20 cellular contexts compared by ENCODE assay signal in genomic region chr3:170598091-170598502, GRCh38. TPM values are rescaled to one million over a fixed set of nuclear protein-coding genes. Genes with fewer than 3 reads are reported as not detected.
A peak's percentile ranks its signal among the peaks of the same experiment; 100 is the strongest.
DNase-seq lines count a peak whose midpoint lies in the region; ATAC-seq and TF ChIP-seq lines count a peak whose summit lies in the region.
"Had no signal": no experiment of that assay in that cellular context is flagged by ENCODE, and none has a peak within 500 bp of the region (broad histone marks: within the 10 kb centered on the region; RNA-seq: fewer than 3 reads in every experiment).

No MANE protein-coding gene starts in this region.

- H3K36me3 Mint-ChIP-seq in GM23338 (ENCODE audit: low read depth): no peaks in the 10 kb centered on the region
- H3K36me3 Mint-ChIP-seq: natural killer cell treated with Interleukin-12 subunit alpha and Interleukin-12 subunit beta and Interleukin-15 and Interleukin-18, amount 100 ng/mL, for 72 hours had no signal

- no peak overlapping the region for H3K4me3 Mint-ChIP-seq in GM23338
- H3K4me3 Mint-ChIP-seq: central memory CD8-positive, alpha-beta T cell; natural killer cell treated with Interleukin-12 subunit alpha and Interleukin-12 subunit beta and Interleukin-15 and Interleukin-18, amount 100 ng/mL, for 72 hours; T-helper 2 cell treated with Interferon-gamma antibody and Interleukin-4, amounts not matched to agents 5 μg/mL and 100 μg/mL, for 36 hours had no signal

- H3K4me3 ChIP-seq in hepatocyte (no peak overlapping the region), GM23338 (no peak overlapping the region)
- H3K4me3 ChIP-seq: BLaER1, lung, spleen had no signal

- H3K27me3 ChIP-seq in hepatocyte (no peaks in the 10 kb centered on the region), GM23338 (ENCODE audit: insufficient read depth) (no peaks in the 10 kb centered on the region)
- H3K27me3 ChIP-seq: BLaER1 had no signal

- H3K9me3 Mint-ChIP-seq in GM23338: no peaks in the 10 kb centered on the region
- H3K9me3 Mint-ChIP-seq: activated T-helper 2 cell treated with anti-CD3 and anti-CD28 coated beads, Interferon-gamma antibody, Interleukin-2, Interleukin-4, amounts not matched to agents 10 μg/mL and 5 μg/mL and 100 μg/mL, durations not matched to agents 14 hours and 24 hours and 36 hours; central memory CD8-positive, alpha-beta T cell; natural killer cell treated with Interleukin-12 subunit alpha and Interleukin-12 subunit beta and Interleukin-15 and Interleukin-18, amount 100 ng/mL, for 72 hours had no signal

- H3K36me3 ChIP-seq in hepatocyte (replicated peaks; ENCODE audit: insufficient read depth, low read depth): no peaks in the 10 kb centered on the region
- H3K36me3 ChIP-seq in GM23338 (ENCODE audit: insufficient read depth): no peaks in the 10 kb centered on the region
- H3K36me3 ChIP-seq: BLaER1, spleen had no signal

- H3K9me3 ChIP-seq in hepatocyte (ENCODE audit: low read depth): no peaks in the 10 kb centered on the region
- H3K9me3 ChIP-seq: BLaER1, spleen had no signal

- no peaks in the 10 kb centered on the region for H3K4me1 ChIP-seq in hepatocyte (ENCODE audit: insufficient read depth)
- H3K4me1 ChIP-seq in GM23338 (ENCODE audit: insufficient read depth): no peaks in the 10 kb centered on the region
- H3K4me1 ChIP-seq: BLaER1, spleen had no signal

- peaks cover 3% of the 10 kb centered on the region for H3K27me3 Mint-ChIP-seq in GM23338 (ENCODE audit: insufficient read depth, low read depth, poor library complexity)

- no peaks in the 10 kb centered on the region for H3K4me1 Mint-ChIP-seq in GM23338
- H3K4me1 Mint-ChIP-seq: central memory CD8-positive, alpha-beta T cell had no signal

- ATAC-seq in GM21576 (IDR thresholded peaks at IDR 0.05; ENCODE audit: unreplicated experiment) (no peak), GM23338 (no peak)
- ATAC-seq: natural killer cell treated with Interleukin-12 subunit alpha and Interleukin-12 subunit beta and Interleukin-15 and Interleukin-18, amount 100 ng/mL, for 72 hours had no signal

- no peak overlapping the region for H2AFZ ChIP-seq in hepatocyte
- H2AFZ ChIP-seq in GM23338: no peak overlapping the region

- H3K79me2 ChIP-seq in hepatocyte (no peaks in the 10 kb centered on the region), GM23338 (replicated peaks; ENCODE audit: insufficient read depth) (no peaks in the 10 kb centered on the region)

- H3K27ac ChIP-seq in VCaP (peak overlapping the region; percentile 77), hepatocyte (peak overlapping the region; percentile 38), substantia nigra (ENCODE audit: low read depth, low read length, poor library complexity, severe bottlenecking) (peak overlapping the region; percentile 52), GM23338 (ENCODE audit: low read depth) (no peak overlapping the region)
- H3K27ac ChIP-seq: BLaER1, KMS-11, spleen had no signal

- H3K9me2 ChIP-seq in hepatocyte (replicated peaks; ENCODE audit: insufficient read depth) (no peaks in the 10 kb centered on the region), GM23338 (ENCODE audit: insufficient read depth) (peaks cover 4% of the 10 kb centered on the region; the same call in 1 of the 2 replicates)

- H3F3A ChIP-seq in GM23338 (replicated peaks; ENCODE audit: low read depth): no peaks in the 10 kb centered on the region

- H3K4me2 ChIP-seq in hepatocyte (no peak overlapping the region), GM23338 (no peak overlapping the region)
- H3K4me2 ChIP-seq: BLaER1, KMS-11 had no signal

- TF ChIP-seq CTCF in VCaP (conservative IDR thresholded peaks at IDR 0.05) (no peak), hepatocyte (IDR thresholded peaks at IDR 0.05; ENCODE audit: poor library complexity) (no peak), GM23338 (conservative IDR thresholded peaks at IDR 0.05; ENCODE audit: low read depth in 2 of 2) (no peak)

- H3K27ac Mint-ChIP-seq in GM23338: no peak overlapping the region
- H3K27ac Mint-ChIP-seq: activated T-helper 2 cell treated with anti-CD3 and anti-CD28 coated beads, Interferon-gamma antibody, Interleukin-2, Interleukin-4, amounts not matched to agents 10 μg/mL and 5 μg/mL and 100 μg/mL, durations not matched to agents 14 hours and 24 hours and 36 hours; natural killer cell treated with Interleukin-12 subunit alpha and Interleukin-12 subunit beta and Interleukin-15 and Interleukin-18, amount 100 ng/mL, for 72 hours; T-helper 2 cell treated with Interferon-gamma antibody and Interleukin-4, amounts not matched to agents 5 μg/mL and 100 μg/mL, for 36 hours had no signal

- peak; percentile 63 for DNase-seq in NCI-H2171 (lab: John Stamatoyannopoulos, UW)
- peak; percentile 44 for DNase-seq in hepatocyte (ENCODE audit: low spot score)
- DNase-seq in substantia nigra (lab: John Stamatoyannopoulos, UW): peak in 1 of 49 donors; percentile 13
- DNase-seq in GM23338 (ENCODE audit: low spot score): no peak
- DNase-seq in NCI-H2107 treated with DMSO at 0.1 percent for 48 hours (lab: John Stamatoyannopoulos, UW; ENCODE audit: unreplicated experiment): no peak
- DNase-seq: activated CD8-positive, alpha-beta memory T cell treated with anti-CD3 and anti-CD28 coated beads for 24 hours; foreskin fibroblast; NCI-H510A; SHP77 treated with DMSO at 0.1 percent for 48 hours; spleen; trophoblast cell had no signal

- H4K20me1 ChIP-seq in hepatocyte (ENCODE audit: insufficient read depth, poor library complexity, severe bottlenecking): no peaks in the 10 kb centered on the region
- H4K20me1 ChIP-seq in GM23338 (replicated peaks; ENCODE audit: insufficient read depth): no peaks in the 10 kb centered on the region
- H4K20me1 ChIP-seq: BLaER1 had no signal

TF ChIP-seq in GM23338, 12 proteins besides CTCF, POLR2A, EP300 and RAD21:
- TF ChIP-seq NANOG (IDR thresholded peaks at IDR 0.05; ENCODE audit: borderline replicate concordance) (no peak), REST (IDR thresholded peaks at IDR 0.05; ENCODE audit: unreplicated experiment) (no peak), ETS1 (IDR thresholded peaks at IDR 0.05) (no peak), ZNF331 (CRISPR knock-in tag; IDR thresholded peaks at IDR 0.05; ENCODE audit: low read depth) (no peak), EZH2phosphoT487 (IDR thresholded peaks at IDR 0.05; ENCODE audit: unreplicated experiment) (no peak), STAT1 (IDR thresholded peaks at IDR 0.05; ENCODE audit: unreplicated experiment) (no peak), EZH2 (IDR thresholded peaks at IDR 0.05; ENCODE audit: low read depth, unreplicated experiment) (no peak)

RNA-seq across cellular contexts. Expression of gene SLC7A14, which starts 12.2 kb away (rescaled TPM):
- 0.08 and 0.10 TPM in 2 replicates for total RNA-seq in hepatocyte
- polyA plus RNA-seq in hepatocyte: not detected in 2 replicates
- total RNA-seq in GM23338 (2014; rRNA removed; shearing (Covaris generic)): 0.49 and 0.58 TPM in 2 replicates
- polyA plus RNA-seq in GM23338 (2016; fragmentation: Nextera tagmentation; extraction: Ambion mirVana): 0.49 and 0.82 TPM in 2 replicates
- total RNA-seq: activated T-helper 2 cell treated with anti-CD3 and anti-CD28 coated beads, Interferon-gamma antibody, Interleukin-2, Interleukin-4, amounts not matched to agents 10 μg/mL and 5 μg/mL and 100 μg/mL, durations not matched to agents 14 hours and 24 hours and 36 hours; natural killer cell treated with Interleukin-12 subunit alpha and Interleukin-12 subunit beta and Interleukin-15 and Interleukin-18, amount 100 ng/mL, for 72 hours; spleen had no signal

Comparison
In these comparisons a context has a peak if more than half of its experiments do, and no peak if none do; other contexts are left out.
1. DNase-seq: peak in NCI-H2171 (single experiment) and hepatocyte (single experiment); none in GM23338 (single experiment) and NCI-H2107 treated with DMSO at 0.1 percent for 48 hours (single experiment).